11 cellular contexts compared by ENCODE assay signal in genomic region chr4:4880492-4880891, GRCh38. TPM values are rescaled to one million over a fixed set of nuclear protein-coding genes. Genes with fewer than 3 reads are reported as not detected.
DNase-seq lines count a peak whose midpoint lies in the region; ATAC-seq, FAIRE-seq and TF ChIP-seq lines count a peak whose summit lies in the region.
"Had no signal": no experiment of that assay in that cellular context is flagged by ENCODE, and none has a peak within 500 bp of the region (broad histone marks: within the 10 kb centered on the region; RNA-seq: fewer than 3 reads in every experiment).

No MANE protein-coding gene starts in this region.

- FAIRE-seq in GM12892 (lab: Jason Lieb, UNC): no peak

- 56% methylated on average over 2 of the region's 2 CpGs for WGBS in right lobe of liver (ENCODE audit: insufficient coverage, low coverage, low lambda C conversion rate, missing lambda C conversion rate)

- DNase-seq in DND-41: no peak
- DNase-seq in astrocyte of the hippocampus (ENCODE audit: low read depth, low spot score): peak; percentile 6
- no peak for DNase-seq in right lobe of liver
- no peak for DNase-seq in GM12892 (ENCODE audit: insufficient read length)
- no peak for DNase-seq in glomerular visceral epithelial cell (ENCODE audit: extremely low spot score)
- DNase-seq in AG08396 (ENCODE audit: low spot score): no peak
- DNase-seq: central memory CD4-positive, alpha-beta T cell had no signal

- H3K27ac ChIP-seq in DND-41 (ENCODE audit: low read length): no peak overlapping the region
- no peak overlapping the region for H3K27ac ChIP-seq in right lobe of liver
- H3K27ac ChIP-seq: thoracic aorta had no signal

- ATAC-seq in DND-41 (ENCODE audit: insufficient read depth, low read depth) (no peak), right lobe of liver (no peak), HG03175 (IDR thresholded peaks at IDR 0.05; ENCODE audit: unreplicated experiment) (no peak)

- H3K9ac ChIP-seq in DND-41 (ENCODE audit: low read depth, low read length): no peak overlapping the region

- no peaks in the 10 kb centered on the region for H3K79me2 ChIP-seq in DND-41 (ENCODE audit: insufficient read depth, low read length)

- H3K36me3 ChIP-seq in DND-41 (ENCODE audit: insufficient read depth, low read length): no peaks in the 10 kb centered on the region
- H3K36me3 ChIP-seq in right lobe of liver: no peaks in the 10 kb centered on the region
- H3K36me3 ChIP-seq: HAP-1, thoracic aorta had no signal

- TF ChIP-seq CTCF in DND-41 (IDR thresholded peaks at IDR 0.05; ENCODE audit: borderline replicate concordance, extremely low read depth, low read length, poor library complexity, severe bottlenecking): peak; percentile 34
- TF ChIP-seq CTCF in right lobe of liver (IDR thresholded peaks at IDR 0.05): peak; percentile 8 to 48 (median 25)

- H3K27me3 ChIP-seq in DND-41 (ENCODE audit: insufficient read depth, low read length, poor library complexity) (peaks cover 3% of the 10 kb centered on the region), right lobe of liver (no peaks in the 10 kb centered on the region)

- TF ChIP-seq RAD21 in Ishikawa (IDR thresholded peaks at IDR 0.05; ENCODE audit: low read depth): peak; percentile 58

- H4K20me1 ChIP-seq in DND-41 (ENCODE audit: insufficient read depth, low read length): no peaks in the 10 kb centered on the region

- no peak overlapping the region for H3K4me3 ChIP-seq in DND-41 (ENCODE audit: low read depth in 1 of 2, low read length in 2 of 2)
- no peak overlapping the region for H3K4me3 ChIP-seq in right lobe of liver
- H3K4me3 ChIP-seq: HAP-1, thoracic aorta had no signal

- TF ChIP-seq POLR2A in right lobe of liver (IDR thresholded peaks at IDR 0.05) (no peak), GM12892 (IDR thresholded peaks at IDR 0.05; ENCODE audit: low read depth, low read length) (no peak)

- no peak for TF ChIP-seq EP300 in Ishikawa (IDR thresholded peaks at IDR 0.05; ENCODE audit: borderline replicate concordance)

- intact Hi-C loops in right lobe of liver (cut with DNase I): loop anchor here in 1 of 2 donors (10.0 kb wide), 1 partner anchor 396 kb away; no protein-coding TSS in a partner anchor

- H3K9me3 ChIP-seq in DND-41 (ENCODE audit: insufficient read depth, low read length, severe bottlenecking): no peaks in the 10 kb centered on the region
- H3K9me3 ChIP-seq in right lobe of liver: no peaks in the 10 kb centered on the region
- H3K9me3 ChIP-seq: HAP-1, thoracic aorta had no signal

- no peak overlapping the region for H2AFZ ChIP-seq in DND-41 (ENCODE audit: low read depth, low read length)

- no peak overlapping the region for H3K4me2 ChIP-seq in DND-41 (ENCODE audit: insufficient read depth, low read length)

- H3K4me1 ChIP-seq in DND-41 (ENCODE audit: insufficient read depth, low read length) (no peaks in the 10 kb centered on the region), right lobe of liver (no peaks in the 10 kb centered on the region)
- H3K4me1 ChIP-seq: HAP-1 had no signal

TF ChIP-seq in Ishikawa, 13 proteins besides CTCF, POLR2A, EP300 and RAD21:
- TF ChIP-seq TAF1 (IDR thresholded peaks at IDR 0.05; ENCODE audit: low read depth) (no peak), TEAD4 (IDR thresholded peaks at IDR 0.05) (no peak), EGR1 (IDR thresholded peaks at IDR 0.05) (no peak), USF1 (IDR thresholded peaks at IDR 0.05) (no peak), TCF12 (IDR thresholded peaks at IDR 0.05; ENCODE audit: low read depth) (no peak), ZBTB7A (IDR thresholded peaks at IDR 0.05; ENCODE audit: low read depth) (no peak)
- TF ChIP-seq, protein P1, sequence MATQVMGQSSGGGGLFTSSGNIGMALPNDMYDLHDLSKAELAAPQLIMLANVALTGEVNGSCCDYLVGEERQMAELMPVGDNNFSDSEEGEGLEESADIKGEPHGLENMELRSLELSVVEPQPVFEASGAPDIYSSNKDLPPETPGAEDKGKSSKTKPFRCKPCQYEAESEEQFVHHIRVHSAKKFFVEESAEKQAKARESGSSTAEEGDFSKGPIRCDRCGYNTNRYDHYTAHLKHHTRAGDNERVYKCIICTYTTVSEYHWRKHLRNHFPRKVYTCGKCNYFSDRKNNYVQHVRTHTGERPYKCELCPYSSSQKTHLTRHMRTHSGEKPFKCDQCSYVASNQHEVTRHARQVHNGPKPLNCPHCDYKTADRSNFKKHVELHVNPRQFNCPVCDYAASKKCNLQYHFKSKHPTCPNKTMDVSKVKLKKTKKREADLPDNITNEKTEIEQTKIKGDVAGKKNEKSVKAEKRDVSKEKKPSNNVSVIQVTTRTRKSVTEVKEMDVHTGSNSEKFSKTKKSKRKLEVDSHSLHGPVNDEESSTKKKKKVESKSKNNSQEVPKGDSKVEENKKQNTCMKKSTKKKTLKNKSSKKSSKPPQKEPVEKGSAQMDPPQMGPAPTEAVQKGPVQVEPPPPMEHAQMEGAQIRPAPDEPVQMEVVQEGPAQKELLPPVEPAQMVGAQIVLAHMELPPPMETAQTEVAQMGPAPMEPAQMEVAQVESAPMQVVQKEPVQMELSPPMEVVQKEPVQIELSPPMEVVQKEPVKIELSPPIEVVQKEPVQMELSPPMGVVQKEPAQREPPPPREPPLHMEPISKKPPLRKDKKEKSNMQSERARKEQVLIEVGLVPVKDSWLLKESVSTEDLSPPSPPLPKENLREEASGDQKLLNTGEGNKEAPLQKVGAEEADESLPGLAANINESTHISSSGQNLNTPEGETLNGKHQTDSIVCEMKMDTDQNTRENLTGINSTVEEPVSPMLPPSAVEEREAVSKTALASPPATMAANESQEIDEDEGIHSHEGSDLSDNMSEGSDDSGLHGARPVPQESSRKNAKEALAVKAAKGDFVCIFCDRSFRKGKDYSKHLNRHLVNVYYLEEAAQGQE (IDR thresholded peaks at IDR 0.05; ENCODE audit: low read depth): no peak
- TF ChIP-seq, protein P2, sequence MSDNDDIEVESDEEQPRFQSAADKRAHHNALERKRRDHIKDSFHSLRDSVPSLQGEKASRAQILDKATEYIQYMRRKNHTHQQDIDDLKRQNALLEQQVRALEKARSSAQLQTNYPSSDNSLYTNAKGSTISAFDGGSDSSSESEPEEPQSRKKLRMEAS (IDR thresholded peaks at IDR 0.05): no peak

RNA-seq across cellular contexts. Expression of gene MSX1, which starts 21.0 kb away (rescaled TPM):
- total RNA-seq in right lobe of liver: under 1 TPM; 0.15 to 0.62 (median 0.31) TPM
- polyA plus RNA-seq in GM12892 (2012; ENCODE audit: missing spikeins): 0.25 TPM
